In genomic region chr5:163305655-163306054, GRCh38 we compare ENCODE assay signal across 31 cellular contexts.
"Had no signal": no experiment of that assay in that cellular context is flagged by ENCODE, and none has a peak within 500 bp of the region (broad histone marks: within the 10 kb centered on the region; RNA-seq: fewer than 3 reads in every experiment).

No MANE protein-coding gene starts in this region.

- DNase-seq: activated effector memory CD4-positive, alpha-beta T cell treated with anti-CD3 and anti-CD28 coated beads, Interleukin-2, amount 50 U/mL, for 16 hours; activated effector memory CD4-positive, alpha-beta T cell treated with Interleukin-2 at 50 U/mL for 16 hours; activated gamma-delta T cell; activated gamma-delta T cell treated with Interleukin-2 at 50 U/mL for 16 hours; activated naive CD4-positive, alpha-beta T cell; activated naive CD4-positive, alpha-beta T cell treated with anti-CD3 and anti-CD28 coated beads for 36 hours; activated naive CD4-positive, alpha-beta T cell treated with anti-CD3 and anti-CD28 coated beads, Interleukin-2, amount 10 ng/mL, durations not matched to agents 7 days and 5 days; activated naive CD4-positive, alpha-beta T cell treated with anti-CD3 and anti-CD28 coated beads, Interleukin-2, amount 50 U/mL, for 16 hours; activated naive CD4-positive, alpha-beta T cell treated with Interleukin-2 at 50 U/mL for 16 hours; activated naive CD8-positive, alpha-beta T cell treated with anti-CD3 and anti-CD28 coated beads for 36 hours; activated naive CD8-positive, alpha-beta T cell treated with anti-CD3 and anti-CD28 coated beads, Interleukin-2, amount 10 ng/mL, durations not matched to agents 7 days and 5 days; activated naive CD8-positive, alpha-beta T cell treated with anti-CD3 and anti-CD28 coated beads, Interleukin-2, amount 50 U/mL, for 24 hours; activated T-cell treated with anti-CD3 and anti-CD28 coated beads, Interleukin-2, amount 50 U/mL, for 1 hour; activated T-cell treated with anti-CD3 and anti-CD28 coated beads, Interleukin-2, amount 50 U/mL, for 24 hours; activated T-cell treated with anti-CD3 and anti-CD28 coated beads, Interleukin-2, amount 50 U/mL, for 4 hours; activated T-cell treated with anti-CD3 and anti-CD28 coated beads, Interleukin-2, amount 50 U/mL, for 48 hours; activated T-cell treated with anti-CD3 and anti-CD28 coated beads, Interleukin-2, amount 50 U/mL, for 72 hours; adrenal gland; amniotic stem cell; amygdala; anterior cingulate cortex; aorta; body of pancreas; brain microvascular endothelial cell; central memory CD4-positive, alpha-beta T cell; cerebellar nuclear complex had no signal

- H3K27ac ChIP-seq: adrenal gland, ascending aorta, body of pancreas, brain microvascular endothelial cell, breast epithelium, cardiac muscle cell had no signal

- H3K36me3 ChIP-seq: adrenal gland, ascending aorta, brain microvascular endothelial cell, breast epithelium, cardiac muscle cell had no signal

- H3K27me3 ChIP-seq: adrenal gland, ascending aorta, body of pancreas, brain microvascular endothelial cell, breast epithelium, cardiac muscle cell had no signal

- H3K9me3 ChIP-seq: adrenal gland, ascending aorta, body of pancreas, breast epithelium had no signal

- ATAC-seq: activated naive CD4-positive, alpha-beta T cell treated with anti-CD3 and anti-CD28 coated beads, Interleukin-2, amount 50 U/mL, for 72 hours; activated naive CD8-positive, alpha-beta T cell treated with anti-CD3 and anti-CD28 coated beads, Interleukin-2, amount 50 U/mL, for 24 hours; activated T-cell treated with anti-CD3 and anti-CD28 coated beads, Interleukin-2, amount 50 U/mL, for 4 hours; activated T-cell treated with anti-CD3 and anti-CD28 coated beads, Interleukin-2, amount 50 U/mL, for 72 hours; activated T-helper 17 cell treated with anti-CD3 and anti-CD28 coated beads, Interleukin-2, amount 50 U/mL, for 72 hours; body of pancreas had no signal

- H3K4me3 ChIP-seq: adrenal gland, ascending aorta, body of pancreas, breast epithelium, cardiac muscle cell had no signal
